1 cellular context compared by ENCODE assay signal in genomic region chr3:172216267-172216666, GRCh38.
TF ChIP-seq lines count a peak whose summit lies in the region.

No MANE protein-coding gene starts in this region.

TF ChIP-seq in HepG2, 621 proteins besides CTCF, POLR2A, EP300 and RAD21 (continued from another document):
- TF ChIP-seq LRRFIP1 (CRISPR knock-in tag; conservative IDR thresholded peaks at IDR 0.05) (no peak), ETS1 (CRISPR knock-in tag; IDR thresholded peaks at IDR 0.05) (no peak), ARID4A (CRISPR knock-in tag; IDR thresholded peaks at IDR 0.05; ENCODE audit: borderline replicate concordance) (peak; percentile 24; the same call in 1 of the 2 replicates), ZNF296 (CRISPR knock-in tag; conservative IDR thresholded peaks at IDR 0.05) (no peak), TEF (CRISPR knock-in tag; IDR thresholded peaks at IDR 0.05) (no peak), SP2 (CRISPR knock-in tag; IDR thresholded peaks at IDR 0.05) (no peak)
